In the genomic region with DNA sequence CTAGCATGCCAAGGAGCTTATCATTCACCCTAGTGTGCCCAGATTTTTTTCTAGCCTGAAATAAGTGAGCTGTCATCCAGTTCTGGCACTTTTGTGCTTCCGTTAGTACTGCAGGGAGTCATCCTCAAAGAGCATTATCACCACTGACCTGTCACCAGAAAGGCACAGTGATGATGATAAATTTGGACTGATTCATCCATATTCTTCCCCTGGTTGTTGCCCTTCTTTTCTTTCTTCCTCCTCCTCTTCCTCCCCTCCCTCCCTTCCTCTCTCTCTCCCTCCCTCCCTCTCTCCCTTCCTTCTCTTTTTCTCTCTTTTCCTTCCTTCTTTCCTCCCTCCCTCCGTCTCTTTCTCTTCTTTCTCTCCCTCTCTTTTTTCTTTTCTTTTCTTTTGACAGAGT, we compare ENCODE assay signal across 23 cellular contexts. TPM values are rescaled to one million over a fixed set of nuclear protein-coding genes. Genes with fewer than 3 reads are reported as not detected.
DNase-seq lines count a peak whose midpoint lies in the region; ATAC-seq and TF ChIP-seq lines count a peak whose summit lies in the region.
"Had no signal": no experiment of that assay in that cellular context is flagged by ENCODE, and none has a peak within 500 bp of the region (broad histone marks: within the 10 kb centered on the region; RNA-seq: fewer than 3 reads in every experiment).

No MANE protein-coding gene starts in this region.

- H3K27ac ChIP-seq in mesendoderm (ENCODE audit: low read depth, low read length) = no peak overlapping the region
- H3K27ac ChIP-seq: RWPE1, tibial artery had no signal

- no peak for TF ChIP-seq CTCF in natural killer cell (IDR thresholded peaks at IDR 0.05)
- no peak for TF ChIP-seq CTCF in GM20000 (IDR thresholded peaks at IDR 0.05; ENCODE audit: extremely low read depth, missing control alignments)
- no peak for TF ChIP-seq CTCF in CD14-positive monocyte (IDR thresholded peaks at IDR 0.05)

- H4K5ac ChIP-seq in mesendoderm (ENCODE audit: low read length) = no peak overlapping the region

- H3K4me3 Mint-ChIP-seq in natural killer cell treated with Interleukin-12 subunit alpha and Interleukin-12 subunit beta and Interleukin-15 and Interleukin-18, amount 100 ng/mL, for 72 hours = peak overlapping the region; percentile 46
- no peak overlapping the region for H3K4me3 Mint-ChIP-seq in natural killer cell
- no peak overlapping the region for H3K4me3 Mint-ChIP-seq in central memory CD8-positive, alpha-beta T cell
- H3K4me3 Mint-ChIP-seq in CD14-positive monocyte = no peak overlapping the region
- H3K4me3 Mint-ChIP-seq: activated B cell treated with CpG ODN at 0.5 μM for 24 hours; dendritic cell treated with granulocyte-macrophage colony-stimulating factor and Interleukin-4, amounts not matched to agents 40 ng/mL and 50 ng/mL, for 4 days; stimulated activated naive CD8-positive, alpha-beta T cell treated with anti-CD3 and anti-CD28 coated beads, Interleukin-15, Interleukin-2, amounts not matched to agents 100 ng/mL and 50 ng/mL, for 24 hours had no signal

- no peaks in the 10 kb centered on the region for H3K79me2 ChIP-seq in mesendoderm (ENCODE audit: control insufficient read depth, insufficient read depth, low read length)

- H2BK15ac ChIP-seq in mesendoderm (replicated peaks; ENCODE audit: low read depth) = no peak overlapping the region

- H2BK120ac ChIP-seq in mesendoderm (ENCODE audit: low read depth, low read length) = no peak overlapping the region

- no peak overlapping the region for H3K4me3 ChIP-seq in mesendoderm (ENCODE audit: low read length)
- H3K4me3 ChIP-seq: lung, tibial artery had no signal

- H3K9me3 Mint-ChIP-seq in natural killer cell treated with Interleukin-12 subunit alpha and Interleukin-12 subunit beta and Interleukin-15 and Interleukin-18, amount 100 ng/mL, for 72 hours = no peaks in the 10 kb centered on the region
- H3K9me3 Mint-ChIP-seq in natural killer cell (no peaks in the 10 kb centered on the region), CD14-positive monocyte (peaks cover 0 to 3% (median 0%) of the 10 kb centered on the region in 7 donors)
- H3K9me3 Mint-ChIP-seq in central memory CD8-positive, alpha-beta T cell = no peaks in the 10 kb centered on the region
- H3K9me3 Mint-ChIP-seq: activated B cell treated with CpG ODN at 0.5 μM for 24 hours; dendritic cell treated with granulocyte-macrophage colony-stimulating factor and Interleukin-4, amounts not matched to agents 40 ng/mL and 50 ng/mL, for 4 days; stimulated activated naive CD8-positive, alpha-beta T cell treated with anti-CD3 and anti-CD28 coated beads, Interleukin-15, Interleukin-2, amounts not matched to agents 100 ng/mL and 50 ng/mL, for 24 hours had no signal

- intact Hi-C loops in natural killer cell (cut with micrococcal nuclease) (no loop called here), CD14-positive monocyte (cut with micrococcal nuclease) (no loop called here)

- H3K23ac ChIP-seq in mesendoderm (ENCODE audit: low read length) = no peak overlapping the region

- no peak overlapping the region for H4K8ac ChIP-seq in mesendoderm (ENCODE audit: low read depth, low read length)

- H3K4me1 Mint-ChIP-seq in natural killer cell treated with Interleukin-12 subunit alpha and Interleukin-12 subunit beta and Interleukin-15 and Interleukin-18, amount 100 ng/mL, for 72 hours (ENCODE audit: low read depth in 2 of 2) = peaks cover 20 to 21% of the 10 kb centered on the region in 2 donors
- H3K4me1 Mint-ChIP-seq in natural killer cell (peaks cover 6 to 16% of the 10 kb centered on the region in 2 donors), CD14-positive monocyte (peaks cover 37% of the 10 kb centered on the region)
- H3K4me1 Mint-ChIP-seq in central memory CD8-positive, alpha-beta T cell = no peaks in the 10 kb centered on the region
- H3K4me1 Mint-ChIP-seq: activated B cell treated with CpG ODN at 0.5 μM for 24 hours had no signal

- ATAC-seq in natural killer cell treated with Interleukin-12 subunit alpha and Interleukin-12 subunit beta and Interleukin-15 and Interleukin-18, amount 100 ng/mL, for 72 hours = no peak
- no peak for ATAC-seq in natural killer cell
- no peak for ATAC-seq in central memory CD8-positive, alpha-beta T cell (replicated peaks; ENCODE audit: extremely low read depth, poor library complexity, severe bottlenecking)
- ATAC-seq: sciatic nerve had no signal

- WGBS in mesendoderm (ENCODE audit: extremely low coverage, insufficient coverage, low lambda C conversion rate) = no CpG with 5 or more reads among the region's 2 CpGs

- no peak overlapping the region for H3K4me2 ChIP-seq in mesendoderm (ENCODE audit: low read length)

- no peak overlapping the region for H2BK5ac ChIP-seq in mesendoderm (ENCODE audit: low read length)

- no peaks in the 10 kb centered on the region for H3K36me3 Mint-ChIP-seq in natural killer cell treated with Interleukin-12 subunit alpha and Interleukin-12 subunit beta and Interleukin-15 and Interleukin-18, amount 100 ng/mL, for 72 hours
- peaks cover 6% of the 10 kb centered on the region for H3K36me3 Mint-ChIP-seq in natural killer cell
- peaks cover 12% of the 10 kb centered on the region for H3K36me3 Mint-ChIP-seq in central memory CD8-positive, alpha-beta T cell (ENCODE audit: insufficient read depth)
- H3K36me3 Mint-ChIP-seq in CD14-positive monocyte = peaks cover 11 to 18% of the 10 kb centered on the region in 2 donors

- H3K27me3 Mint-ChIP-seq in natural killer cell treated with Interleukin-12 subunit alpha and Interleukin-12 subunit beta and Interleukin-15 and Interleukin-18, amount 100 ng/mL, for 72 hours = no peaks in the 10 kb centered on the region
- H3K27me3 Mint-ChIP-seq in natural killer cell (ENCODE audit: low read depth in 2 of 2) (no peaks in the 10 kb centered on the region), CD14-positive monocyte (ENCODE audit: low read depth in 3 of 3) (peaks cover 0 to 3% (median 2%) of the 10 kb centered on the region in 3 donors)
- H3K27me3 Mint-ChIP-seq in central memory CD8-positive, alpha-beta T cell = no peaks in the 10 kb centered on the region
- H3K27me3 Mint-ChIP-seq: activated B cell treated with CpG ODN at 0.5 μM for 24 hours; dendritic cell treated with granulocyte-macrophage colony-stimulating factor and Interleukin-4, amounts not matched to agents 40 ng/mL and 50 ng/mL, for 4 days; progenitor cell of endocrine pancreas; stimulated activated naive CD8-positive, alpha-beta T cell treated with anti-CD3 and anti-CD28 coated beads, Interleukin-15, Interleukin-2, amounts not matched to agents 100 ng/mL and 50 ng/mL, for 24 hours had no signal

- no peaks in the 10 kb centered on the region for H3K36me3 ChIP-seq in mesendoderm (ENCODE audit: control insufficient read depth, insufficient read depth, low read length)
- H3K36me3 ChIP-seq: tibial artery had no signal

- peaks cover 7% of the 10 kb centered on the region for H3K79me1 ChIP-seq in mesendoderm (ENCODE audit: low read length)

- H2AK5ac ChIP-seq in mesendoderm (ENCODE audit: low read length) = no peak overlapping the region

- no peaks in the 10 kb centered on the region for H3K27me3 ChIP-seq in mesendoderm (ENCODE audit: insufficient read depth, low read length, poor library complexity)
- H3K27me3 ChIP-seq: tibial artery had no signal

- H3K4ac ChIP-seq in mesendoderm (ENCODE audit: low read depth, low read length) = no peak overlapping the region

- H3K18ac ChIP-seq in mesendoderm (ENCODE audit: low read length) = no peak overlapping the region

- no peak overlapping the region for H3K9ac ChIP-seq in mesendoderm (ENCODE audit: low read length)

- peak overlapping the region; percentile 43 to 66 for H3K27ac Mint-ChIP-seq in natural killer cell treated with Interleukin-12 subunit alpha and Interleukin-12 subunit beta and Interleukin-15 and Interleukin-18, amount 100 ng/mL, for 72 hours
- H3K27ac Mint-ChIP-seq in natural killer cell (peak overlapping the region in 1 of 2 donors; percentile 23), CD14-positive monocyte (peak overlapping the region in 2 of 7 donors; percentile 37 to 41)
- peak overlapping the region; percentile 42 for H3K27ac Mint-ChIP-seq in central memory CD8-positive, alpha-beta T cell (ENCODE audit: low read depth)
- H3K27ac Mint-ChIP-seq: activated B cell treated with CpG ODN at 0.5 μM for 24 hours; dendritic cell treated with granulocyte-macrophage colony-stimulating factor and Interleukin-4, amounts not matched to agents 40 ng/mL and 50 ng/mL, for 4 days; progenitor cell of endocrine pancreas; stimulated activated naive CD8-positive, alpha-beta T cell treated with anti-CD3 and anti-CD28 coated beads, Interleukin-15, Interleukin-2, amounts not matched to agents 100 ng/mL and 50 ng/mL, for 24 hours had no signal

- no peak overlapping the region for H3K56ac ChIP-seq in mesendoderm (ENCODE audit: low read length)

- peaks cover 9% of the 10 kb centered on the region for H3K4me1 ChIP-seq in mesendoderm (ENCODE audit: control insufficient read depth, low read depth, low read length)

- no peak for DNase-seq in natural killer cell treated with Interleukin-12 subunit alpha and Interleukin-12 subunit beta and Interleukin-15 and Interleukin-18, amount 100 ng/mL, for 72 hours (ENCODE audit: low spot score)
- DNase-seq in natural killer cell (no peak), M059J (ENCODE audit: low read depth) (peak; percentile 51), GM20000 (ENCODE audit: low spot score) (no peak), CD14-positive monocyte (ENCODE audit: low spot score) (no peak), mesendoderm (no peak)
- DNase-seq in central memory CD8-positive, alpha-beta T cell (ENCODE audit: low spot score in 2 of 2) = no peak
- no peak for DNase-seq in activated CD8-positive, alpha-beta memory T cell treated with anti-CD3 and anti-CD28 coated beads, Interleukin-2, amount 50 U/mL, for 48 hours
- DNase-seq: activated B cell treated with CpG ODN at 0.5 μM for 24 hours; activated CD4-positive, alpha-beta T cell treated with anti-CD3 and anti-CD28 coated beads, Interleukin-2, amount 50 U/mL, for 4 hours; amniotic stem cell; KBM-7; MV-4-11; NCI-H2171; NCI-H524; stimulated activated CD4-positive, alpha-beta T cell treated with anti-CD3 and anti-CD28 coated beads, Interleukin-4, amount 100 ng/mL, for 4 hours; tibial artery had no signal

RNA-seq across cellular contexts. Expression of gene SLC35G2, which starts 21.3 kb away (rescaled TPM):
- total RNA-seq in natural killer cell treated with Interleukin-12 subunit alpha and Interleukin-12 subunit beta and Interleukin-15 and Interleukin-18, amount 100 ng/mL, for 72 hours = 1 to 10 TPM in 1 of 2 donors, under 1 TPM in 1; 0.76 to 2.1 TPM
- under 1 TPM in 1 of 3 donors, not detected in 2; 0.33 TPM for total RNA-seq in natural killer cell
- 54.6 and 62.8 TPM in 2 replicates for total RNA-seq in M059J (2014; rRNA removed; shearing (Covaris generic))
- polyA plus RNA-seq in CD14-positive monocyte = not detected
- polyA plus RNA-seq in mesendoderm (2013, experiment 1 of 2) = 2.9 TPM
- 3.4 TPM for polyA plus RNA-seq in mesendoderm (2013, experiment 2 of 2)

RNA-seq across cellular contexts. Expression of gene NCK1, which starts 21.8 kb away (rescaled TPM):
- 10 to 100 TPM; 41.2 to 63.6 TPM for total RNA-seq in natural killer cell treated with Interleukin-12 subunit alpha and Interleukin-12 subunit beta and Interleukin-15 and Interleukin-18, amount 100 ng/mL, for 72 hours
- 10 to 100 TPM; 61.2 to 77.9 (median 69.5) TPM for total RNA-seq in natural killer cell
- total RNA-seq in M059J (2014; rRNA removed; shearing (Covaris generic)) = 75.3 and 77.8 TPM in 2 replicates
- polyA plus RNA-seq in CD14-positive monocyte = 10 to 100 TPM; 22.8 to 28.8 TPM
- 22.7 TPM for polyA plus RNA-seq in mesendoderm (2013, experiment 1 of 2)
- 23.2 TPM for polyA plus RNA-seq in mesendoderm (2013, experiment 2 of 2)

Comparison
In these comparisons a context has a peak if more than half of its experiments do, and no peak if none do; other contexts are left out.
1. RNA of gene SLC35G2, which starts 21.3 kb away (total RNA-seq): 54.6 to 62.8 TPM in M059J; 0.76 to 2.1 TPM in natural killer cell treated with Interleukin-12 subunit alpha and Interleukin-12 subunit beta and Interleukin-15 and Interleukin-18, amount 100 ng/mL, for 72 hours and 0.33 TPM in natural killer cell; every median in the first group is over 10 times any median in the second.